ENCODE assay signal across 10 cellular contexts in genomic region chr1:150484861-150485260, GRCh38. TPM values are rescaled to one million over a fixed set of nuclear protein-coding genes. Genes with fewer than 3 reads are reported as not detected.
A peak's percentile ranks its signal among the peaks of the same experiment; 100 is the strongest.
DNase-seq lines count a peak whose midpoint lies in the region; ATAC-seq, FAIRE-seq and TF ChIP-seq lines count a peak whose summit lies in the region.
"Had no signal": no experiment of that assay in that cellular context is flagged by ENCODE, and none has a peak within 500 bp of the region (broad histone marks: within the 10 kb centered on the region; RNA-seq: fewer than 3 reads in every experiment).

No MANE protein-coding gene starts in this region.

- no peaks in the 10 kb centered on the region for H3K36me3 ChIP-seq in ovary

- 0 out of 6 replicates have a peak overlapping the region, but pooled peaks of 1 of the 2 experiments have one; percentile 4 for H3K27ac ChIP-seq in A549
- H3K27ac ChIP-seq in caudate nucleus (ENCODE audit: low read depth, low read length) = no peak overlapping the region
- H3K27ac ChIP-seq in ovary = no peak overlapping the region

- DNase-seq in A549 (ENCODE audit: low read depth in 1 of 2, low spot score in 1 of 2) (peak in 1 of 2 experiments; percentile 53), GDM1 (lab: John Stamatoyannopoulos, UW) (peak; percentile 15), SK-MEL-5 (ENCODE audit: low read depth, low spot score) (peak; percentile 62), fibroblast of mammary gland (ENCODE audit: low read depth) (peak; percentile 61), HPDE6-E6E7 (ENCODE audit: extremely low spot score) (no peak), caudate nucleus (lab: John Stamatoyannopoulos, UW) (no peak), ovary (no peak), AML-193 (lab: John Stamatoyannopoulos, UW) (no peak)
- DNase-seq: activated naive CD4-positive, alpha-beta T cell treated with anti-CD3 and anti-CD28 coated beads for 36 hours had no signal

- H3K9me3 ChIP-seq in A549 = no peaks in the 10 kb centered on the region
- no peaks in the 10 kb centered on the region for H3K9me3 ChIP-seq in ovary

- peak; percentile 31 for TF ChIP-seq CTCF in A549 (IDR thresholded peaks at IDR 0.05)
- TF ChIP-seq CTCF in fibroblast of mammary gland (conservative IDR thresholded peaks at IDR 0.05; ENCODE audit: control insufficient read depth, insufficient read depth, low read depth, low read length) = peak; percentile 47
- no peak for TF ChIP-seq CTCF in ovary (IDR thresholded peaks at IDR 0.05)

- peak; percentile 48 to 61; a peak in 4 of 5 replicates for TF ChIP-seq RAD21 in A549 (conservative IDR thresholded peaks at IDR 0.05 in 1 of 2, IDR thresholded peaks at IDR 0.05 in 1 of 2)

- TF ChIP-seq POLR2A in A549 (IDR thresholded peaks at IDR 0.05; ENCODE audit: low read length) (no peak), ovary (IDR thresholded peaks at IDR 0.05) (no peak)

- in situ Hi-C loops in SK-MEL-5 (cut with HindIII; ENCODE audit: low pct_unique_long_range_greater_than_20kb, low sequenced_read_pairs) = no loop called here

- CTCF ChIA-PET in A549 (lab: Yijun Ruan, JAX) = interaction anchor here (0.7 to 2.5 kb wide), 8 partner anchors 14 to 328 kb away, joined by 3 to 19 read pairs (median 4); partner anchors contain the start of gene FALEC

- no peak overlapping the region for H3K4me2 ChIP-seq in A549

- TF ChIP-seq EP300 in A549 (IDR thresholded peaks at IDR 0.05) (no peak), ovary (IDR thresholded peaks at IDR 0.05) (no peak)

- H3K4me3 ChIP-seq in A549 = no peak overlapping the region
- no peak overlapping the region for H3K4me3 ChIP-seq in fibroblast of mammary gland (ENCODE audit: control insufficient read depth, low read depth, low read length)
- no peak overlapping the region for H3K4me3 ChIP-seq in ovary

- no peaks in the 10 kb centered on the region for H3K27me3 ChIP-seq in ovary

- POLR2A ChIA-PET in A549 (lab: Yijun Ruan, JAX) = no interaction called here

- intact Hi-C loops in ovary (cut with DNase I) = no loop called here

- H3K4me1 ChIP-seq in A549 (peaks cover 7% of the 10 kb centered on the region; the same call in 2 of the 3 replicates), ovary (ENCODE audit: insufficient read depth) (peaks cover 6% of the 10 kb centered on the region)

- FAIRE-seq in A549 (lab: Jason Lieb, UNC) = no peak
- FAIRE-seq: islet of Langerhans had no signal

- WGBS in A549 (ENCODE audit: missing lambda C conversion rate) = 13% methylated on average over 2 of the region's 2 CpGs
- 17 to 27% (median 26%) methylated on average over 2 of the region's 2 CpGs for WGBS in ovary, 3 donors

- ATAC-seq in A549 = peak; percentile 24 to 54; a peak in 5 of 6 replicates

TF ChIP-seq in A549, 52 proteins besides CTCF, POLR2A, EP300 and RAD21:
- TF ChIP-seq HDAC2 (IDR thresholded peaks at IDR 0.05) (no peak), BCL3 (IDR thresholded peaks at IDR 0.05) (no peak), GATA3 (IDR thresholded peaks at IDR 0.05; ENCODE audit: borderline replicate concordance) (no peak), NPAS2 (CRISPR knock-in tag; IDR thresholded peaks at IDR 0.05; ENCODE audit: borderline replicate concordance) (no peak), ELK1 (IDR thresholded peaks at IDR 0.05; ENCODE audit: low read depth, low read length) (no peak), HOXA7 (CRISPR knock-in tag; IDR thresholded peaks at IDR 0.05) (no peak), ZC3H11A (IDR thresholded peaks at IDR 0.05) (no peak)

RNA-seq across cellular contexts. Expression of gene TARS2, which starts 2.4 kb away (rescaled TPM):
- polyA plus RNA-seq in A549 (2011; rRNA removed) = 21.6 and 24.5 TPM in 2 replicates
- 37.5 and 42.6 TPM in 2 replicates for polyA plus RNA-seq in A549 (2012; cell fraction: cytosol; rRNA removed)
- polyA plus RNA-seq in A549 (2012; cell fraction: nucleus; rRNA removed) = 36.6 and 39.7 TPM in 2 replicates
- polyA plus RNA-seq in A549 (2017; fragmentation: RNase III; extraction: RNeasy Plus Mini Kit Qiagen cat#74134 plus additional on column Dnase treatment) = 19.4 to 21.0 TPM (median 19.8 TPM) in 3 replicates
- polyA minus RNA-seq in A549 (2011; rRNA and poly(A)+ RNA removed) = 20.7 and 31.7 TPM in 2 replicates
- 24.7 and 28.3 TPM in 2 replicates for total RNA-seq in SK-MEL-5 (2014; rRNA removed; shearing (Covaris generic))
- 42.5 and 49.5 TPM in 2 replicates for polyA plus RNA-seq in SK-MEL-5 (2015; cell fraction: cytosol; rRNA removed)
- 38.2 and 39.7 TPM in 2 replicates for polyA plus RNA-seq in SK-MEL-5 (2015; cell fraction: nucleus; rRNA removed)
- total RNA-seq in ovary = 10 to 100 TPM in 6 of 7 donors, 1 to 10 TPM in 1; 8.0 to 24.3 (median 17.2) TPM
- 10 to 100 TPM; 15.1 to 20.2 TPM for polyA plus RNA-seq in ovary

RNA-seq across cellular contexts. Expression of gene ECM1, which starts 23.0 kb away (rescaled TPM):
- polyA plus RNA-seq in A549 (2011; rRNA removed) = 0.88 and 1.1 TPM in 2 replicates
- polyA plus RNA-seq in A549 (2012; cell fraction: cytosol; rRNA removed) = 0.91 and 0.96 TPM in 2 replicates
- 3.9 and 4.1 TPM in 2 replicates for polyA plus RNA-seq in A549 (2012; cell fraction: nucleus; rRNA removed)
- polyA plus RNA-seq in A549 (2017; fragmentation: RNase III; extraction: RNeasy Plus Mini Kit Qiagen cat#74134 plus additional on column Dnase treatment) = 0.77 to 1.0 TPM (median 1.0 TPM) in 3 replicates
- 0.97 and 1.2 TPM in 2 replicates for polyA minus RNA-seq in A549 (2011; rRNA and poly(A)+ RNA removed)
- total RNA-seq in SK-MEL-5 (2014; rRNA removed; shearing (Covaris generic)) = 192 TPM in 2 replicates
- polyA plus RNA-seq in SK-MEL-5 (2015; cell fraction: cytosol; rRNA removed) = 401 and 407 TPM in 2 replicates
- polyA plus RNA-seq in SK-MEL-5 (2015; cell fraction: nucleus; rRNA removed) = 338 and 339 TPM in 2 replicates
- 10 to 100 TPM in 1 of 7 donors, 1 to 10 TPM in 6; 1.8 to 11.0 (median 6.2) TPM for total RNA-seq in ovary
- polyA plus RNA-seq in ovary = 10 to 100 TPM in 1 of 2 donors, 1 to 10 TPM in 1; 4.3 to 16.7 TPM

RNA-seq across cellular contexts. Expression of gene FALEC, which starts 30.7 kb away (rescaled TPM):
- 0.36 TPM in 1 of 2 replicates, not detected in the other for polyA plus RNA-seq in A549 (2011; rRNA removed)
- polyA plus RNA-seq in A549 (2012; cell fraction: cytosol; rRNA removed) = 0.09 and 0.25 TPM in 2 replicates
- 0.12 TPM in 1 of 2 replicates, not detected in the other for polyA plus RNA-seq in A549 (2012; cell fraction: nucleus; rRNA removed)
- 0.28 to 0.80 TPM (median 0.74 TPM) in 3 replicates for polyA plus RNA-seq in A549 (2017; fragmentation: RNase III; extraction: RNeasy Plus Mini Kit Qiagen cat#74134 plus additional on column Dnase treatment)
- polyA minus RNA-seq in A549 (2011; rRNA and poly(A)+ RNA removed) = not detected in 2 replicates
- not detected in 2 replicates for total RNA-seq in SK-MEL-5 (2014; rRNA removed; shearing (Covaris generic))
- polyA plus RNA-seq in SK-MEL-5 (2015; cell fraction: cytosol; rRNA removed) = not detected in 2 replicates
- 1.4 and 3.5 TPM in 2 replicates for polyA plus RNA-seq in SK-MEL-5 (2015; cell fraction: nucleus; rRNA removed)
- total RNA-seq in ovary = 1 to 10 TPM in 1 of 7 donors, under 1 TPM in 2, not detected in 4; 0.69 to 1.7 (median 0.86) TPM
- under 1 TPM in 1 of 2 donors, not detected in 1; 0.51 TPM for polyA plus RNA-seq in ovary
- total RNA-seq: activated naive CD4-positive, alpha-beta T cell treated with anti-CD3 and anti-CD28 coated beads for 36 hours had no signal

Comparison
In these comparisons a context has a peak if more than half of its experiments do, and no peak if none do; other contexts are left out.
1. DNase-seq: peak in GDM1 (single experiment), SK-MEL-5 (single experiment) and fibroblast of mammary gland (single experiment); none in HPDE6-E6E7 (single experiment), caudate nucleus (0 of 61), ovary (0 of 5) and AML-193 (0 of 2).
2. CTCF ChIP-seq: peak in A549 (single experiment) and fibroblast of mammary gland (single experiment); none in ovary (0 of 3).
3. RNA of gene ECM1, which starts 23.0 kb away (total RNA-seq): 192 TPM in SK-MEL-5; 1.8 to 11.0 TPM in ovary; every median in the first group is over 10 times any median in the second.